Comparison of ENCODE assay signal across 26 cellular contexts in genomic region chr11:16454284-16454683, GRCh38.
"Had no signal": no experiment of that assay in that cellular context is flagged by ENCODE, and none has a peak within 500 bp of the region (broad histone marks: within the 10 kb centered on the region; RNA-seq: fewer than 3 reads in every experiment).

No MANE protein-coding gene starts in this region.

- H3K4me3 ChIP-seq: ascending aorta, SJSA1 had no signal

- DNase-seq: activated CD4-positive, alpha-beta T cell treated with anti-CD3 and anti-CD28 coated beads for 48 hours; activated CD4-positive, alpha-beta T cell treated with anti-CD3 and anti-CD28 coated beads, Interleukin-2, amount 50 U/mL, for 4 hours; activated CD4-positive, CD25-positive, alpha-beta regulatory T cell treated with anti-CD3 and anti-CD28 coated beads, Interleukin-2, amount 50 U/mL, for 72 hours; activated CD8-positive, alpha-beta memory T cell treated with anti-CD3 and anti-CD28 coated beads, Interleukin-2, amount 50 U/mL, for 48 hours; activated CD8-positive, alpha-beta T cell treated with anti-CD3 and anti-CD28 coated beads, Interleukin-2, amount 10 ng/mL, durations not matched to agents 7 days and 5 days; activated naive CD4-positive, alpha-beta T cell; activated T-cell treated with anti-CD3 and anti-CD28 coated beads, Interleukin-2, amount 50 U/mL, for 1 hour; amniotic stem cell; brain microvascular endothelial cell; caudate nucleus; NCI-H1092 treated with DMSO at 0.1 percent for 48 hours; NCI-H1417 treated with DMSO at 0.1 percent for 48 hours; NCI-H1694; NCI-H2029; NCI-H2107; NCI-H2171 treated with DMSO at 0.1 percent for 48 hours; NCI-H226; PC-3; SHP77; T-helper 17 cell; T-helper 9 cell had no signal

- H3K36me3 ChIP-seq: ascending aorta, brain microvascular endothelial cell, SJSA1 had no signal

- H3K9me3 ChIP-seq: ascending aorta, SJSA1 had no signal

- H3K9ac ChIP-seq: KMS-11 had no signal

- ATAC-seq: activated CD8-positive, alpha-beta T cell treated with anti-CD3 and anti-CD28 coated beads, Interleukin-2, amount 10 ng/mL, durations not matched to agents 7 days and 5 days; PC-3; T-helper 17 cell; WTC11 had no signal

- H3K4me1 ChIP-seq: ascending aorta, SJSA1 had no signal

- H3K27me3 ChIP-seq: ascending aorta, brain microvascular endothelial cell, SJSA1 had no signal

- H3K27ac ChIP-seq: ascending aorta, brain microvascular endothelial cell, KMS-11, SJSA1 had no signal

- H3K4me2 ChIP-seq: KMS-11 had no signal

- FAIRE-seq: RCC 7860 had no signal
